In genomic region chr9:136526625-136527066, GRCh38 we compare ENCODE assay signal across 12 cellular contexts. TPM values are rescaled to one million over a fixed set of nuclear protein-coding genes. Genes with fewer than 3 reads are reported as not detected.
A peak's percentile ranks its signal among the peaks of the same experiment; 100 is the strongest.
DNase-seq lines count a peak whose midpoint lies in the region; ATAC-seq and TF ChIP-seq lines count a peak whose summit lies in the region.
"Had no signal": no experiment of that assay in that cellular context is flagged by ENCODE, and none has a peak within 500 bp of the region (broad histone marks: within the 10 kb centered on the region; RNA-seq: fewer than 3 reads in every experiment).

No MANE protein-coding gene starts in this region.

- intact Hi-C loops in natural killer cell (cut with micrococcal nuclease), result no loop called here

- no peak overlapping the region for H3K4me3 Mint-ChIP-seq in natural killer cell
- H3K4me3 Mint-ChIP-seq in natural killer cell treated with Interleukin-12 subunit alpha and Interleukin-12 subunit beta and Interleukin-15 and Interleukin-18, amount 100 ng/mL, for 72 hours, result no peak overlapping the region
- H3K4me3 Mint-ChIP-seq: mesothelial cell of epicardium, T-helper 17 cell had no signal

- no peaks in the 10 kb centered on the region for H3K36me3 Mint-ChIP-seq in natural killer cell
- no peaks in the 10 kb centered on the region for H3K36me3 Mint-ChIP-seq in natural killer cell treated with Interleukin-12 subunit alpha and Interleukin-12 subunit beta and Interleukin-15 and Interleukin-18, amount 100 ng/mL, for 72 hours
- H3K36me3 Mint-ChIP-seq: mesothelial cell of epicardium had no signal

- no peak for ATAC-seq in natural killer cell
- no peak for ATAC-seq in natural killer cell treated with Interleukin-12 subunit alpha and Interleukin-12 subunit beta and Interleukin-15 and Interleukin-18, amount 100 ng/mL, for 72 hours
- no peak for ATAC-seq in GM18520 (IDR thresholded peaks at IDR 0.05; ENCODE audit: unreplicated experiment)
- no peak for ATAC-seq in HG02571 (IDR thresholded peaks at IDR 0.05; ENCODE audit: unreplicated experiment)
- ATAC-seq: T-helper 17 cell had no signal

- DNase-seq in natural killer cell, result no peak
- DNase-seq in natural killer cell treated with Interleukin-12 subunit alpha and Interleukin-12 subunit beta and Interleukin-15 and Interleukin-18, amount 100 ng/mL, for 72 hours (ENCODE audit: low spot score), result no peak
- peak; percentile 75 for DNase-seq in myocyte (ENCODE audit: low read depth)
- DNase-seq in KG1 (lab: John Stamatoyannopoulos, UW), result no peak
- DNase-seq in T-helper 9 cell, result no peak
- DNase-seq: MM.1S, T-helper 17 cell had no signal

- TF ChIP-seq CTCF in natural killer cell (IDR thresholded peaks at IDR 0.05), result no peak

- H3K27me3 Mint-ChIP-seq in natural killer cell (ENCODE audit: low read depth in 2 of 2), result no peaks in the 10 kb centered on the region
- H3K27me3 Mint-ChIP-seq in natural killer cell treated with Interleukin-12 subunit alpha and Interleukin-12 subunit beta and Interleukin-15 and Interleukin-18, amount 100 ng/mL, for 72 hours, result no peaks in the 10 kb centered on the region
- H3K27me3 Mint-ChIP-seq: T-helper 17 cell had no signal

- H3K9me3 Mint-ChIP-seq in natural killer cell, result no peaks in the 10 kb centered on the region
- no peaks in the 10 kb centered on the region for H3K9me3 Mint-ChIP-seq in natural killer cell treated with Interleukin-12 subunit alpha and Interleukin-12 subunit beta and Interleukin-15 and Interleukin-18, amount 100 ng/mL, for 72 hours
- H3K9me3 Mint-ChIP-seq: activated T-helper 2 cell treated with anti-CD3 and anti-CD28 coated beads, Interferon-gamma antibody, Interleukin-2, Interleukin-4, amounts not matched to agents 10 μg/mL and 5 μg/mL and 100 μg/mL, durations not matched to agents 14 hours and 24 hours and 36 hours; mesothelial cell of epicardium had no signal

- H3K4me1 Mint-ChIP-seq in natural killer cell, result peaks cover 16 to 52% of the 10 kb centered on the region in 2 donors
- peaks cover 3 to 15% of the 10 kb centered on the region in 2 donors for H3K4me1 Mint-ChIP-seq in natural killer cell treated with Interleukin-12 subunit alpha and Interleukin-12 subunit beta and Interleukin-15 and Interleukin-18, amount 100 ng/mL, for 72 hours (ENCODE audit: low read depth in 2 of 2)

- H3K27ac ChIP-seq in cingulate gyrus (ENCODE audit: low read depth, low read length), result peak overlapping the region; percentile 89

- H3K27ac Mint-ChIP-seq in natural killer cell, result peak overlapping the region; percentile 21 to 66
- no peak overlapping the region for H3K27ac Mint-ChIP-seq in natural killer cell treated with Interleukin-12 subunit alpha and Interleukin-12 subunit beta and Interleukin-15 and Interleukin-18, amount 100 ng/mL, for 72 hours
- H3K27ac Mint-ChIP-seq: activated T-helper 2 cell treated with anti-CD3 and anti-CD28 coated beads, Interferon-gamma antibody, Interleukin-2, Interleukin-4, amounts not matched to agents 10 μg/mL and 5 μg/mL and 100 μg/mL, durations not matched to agents 14 hours and 24 hours and 36 hours; mesothelial cell of epicardium; T-helper 17 cell had no signal

RNA-seq across cellular contexts. Expression of gene NOTCH1, which starts 19.2 kb away (rescaled TPM):
- total RNA-seq in natural killer cell, result 100 to 1,000 TPM; 126 to 228 (median 192) TPM
- 10 to 100 TPM; 57.3 to 85.0 TPM for total RNA-seq in natural killer cell treated with Interleukin-12 subunit alpha and Interleukin-12 subunit beta and Interleukin-15 and Interleukin-18, amount 100 ng/mL, for 72 hours
- 6.2 and 16.0 TPM in 2 replicates for total RNA-seq in myocyte
- 3.8 TPM for polyA plus RNA-seq in myocyte (2012)

RNA-seq across cellular contexts. Expression of gene SEC16A, which starts 43.8 kb away (rescaled TPM):
- total RNA-seq in natural killer cell (10 to 100 TPM; 84.3 to 89.0 (median 87.1) TPM), myocyte (25.3 and 26.9 TPM in 2 replicates)
- total RNA-seq in natural killer cell treated with Interleukin-12 subunit alpha and Interleukin-12 subunit beta and Interleukin-15 and Interleukin-18, amount 100 ng/mL, for 72 hours, result 100 to 1,000 TPM; 104 to 121 TPM
- polyA plus RNA-seq in myocyte (2012), result 45.1 TPM

Comparison
In these comparisons a context has a peak if more than half of its experiments do, and no peak if none do; other contexts are left out.
1. H3K27ac Mint-ChIP-seq: peak in natural killer cell (2 of 2); none in natural killer cell treated with Interleukin-12 subunit alpha and Interleukin-12 subunit beta and Interleukin-15 and Interleukin-18, amount 100 ng/mL, for 72 hours (0 of 2).